9 cellular contexts compared by ENCODE assay signal in the genomic region with DNA sequence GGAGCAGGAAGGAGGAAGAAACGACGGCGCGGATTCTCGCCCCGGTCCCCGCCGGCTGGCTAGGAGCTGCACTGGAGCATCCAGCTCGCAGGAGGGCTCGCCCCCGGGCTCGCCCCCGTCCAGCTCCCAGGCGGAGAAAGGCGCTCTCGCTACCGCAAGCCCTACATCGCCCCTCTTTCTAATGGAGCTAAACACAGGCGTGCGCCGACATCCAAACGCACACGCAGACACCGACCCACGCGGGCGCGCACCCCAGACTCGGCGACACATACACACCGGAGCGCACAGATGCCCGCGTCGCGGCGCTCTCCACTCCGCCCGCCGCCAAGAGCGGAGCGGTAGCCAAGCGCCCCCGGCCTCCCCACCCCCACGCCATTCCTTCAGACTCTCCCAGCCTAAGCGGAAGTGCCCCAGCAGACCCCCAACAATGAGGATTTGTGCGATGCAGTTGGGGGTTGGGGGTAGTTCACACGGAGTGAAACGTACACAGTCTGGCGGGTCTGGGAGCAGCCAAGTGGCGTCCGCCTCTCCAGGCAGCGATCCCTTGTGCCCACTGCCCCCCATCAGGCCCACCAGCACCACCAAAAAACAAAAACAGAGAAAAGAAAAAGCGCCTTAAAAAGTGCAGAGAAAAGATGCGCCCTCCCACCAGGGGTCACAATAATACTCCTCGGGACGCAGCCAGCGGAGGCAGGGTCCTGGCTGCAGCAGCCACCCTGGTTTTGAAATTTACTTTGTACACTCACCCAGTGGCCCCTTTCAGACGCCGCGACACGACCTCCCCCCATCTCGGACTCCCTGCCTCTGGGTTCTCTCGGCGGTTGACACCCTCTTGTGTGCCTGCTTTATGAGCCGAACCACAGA. TPM values are rescaled to one million over a fixed set of nuclear protein-coding genes. Genes with fewer than 3 reads are reported as not detected.
DNase-seq lines count a peak whose midpoint lies in the region; ATAC-seq, FAIRE-seq and TF ChIP-seq lines count a peak whose summit lies in the region.
"Had no signal": no experiment of that assay in that cellular context is flagged by ENCODE, and none has a peak within 500 bp of the region (broad histone marks: within the 10 kb centered on the region; RNA-seq: fewer than 3 reads in every experiment).

No MANE protein-coding gene starts in this region.

- in situ Hi-C loops in HepG2 (cut with HindIII; ENCODE audit: extremely low pct_ligation_motif_present, low pct_unique_long_range_greater_than_20kb): loop anchor here (10.0 kb wide), 1 partner anchor 622 kb away; no protein-coding TSS in a partner anchor

- TF ChIP-seq CTCF in 22Rv1 (IDR thresholded peaks at IDR 0.05) (peak; percentile 50), cardiac fibroblast (IDR thresholded peaks at IDR 0.05; ENCODE audit: low read depth, low read length) (no peak), HepG2 (CRISPR knock-in tag; IDR thresholded peaks at IDR 0.05) (peak; percentile 23)

- TF ChIP-seq POLR2A in HepG2 (IDR thresholded peaks at IDR 0.05; ENCODE audit: insufficient read depth in 1 of 2, low read depth in 2 of 2, low read length in 2 of 2): no peak

- H3K4me3 ChIP-seq in HUES48 (ENCODE audit: low read depth, low read length) (peak overlapping the region; percentile 79), cardiac fibroblast (replicated peaks in 1 of 2; ENCODE audit: low read depth in 2 of 2, low read length in 2 of 2) (peak overlapping the region in 1 of 2 donors; percentile 21), HepG2 (replicated peaks in 1 of 3; ENCODE audit: insufficient read depth in 1 of 3, low read depth in 2 of 3, low read length in 3 of 3) (peak overlapping the region in 1 of 3 experiments; percentile 33; a peak in 1 of 6 replicates)

- H3K27me3 ChIP-seq in HUES48 (ENCODE audit: control insufficient read depth, insufficient read depth, low read length) (peaks cover 51% of the 10 kb centered on the region), HepG2 (ENCODE audit: control insufficient read depth in 1 of 2, insufficient read depth in 2 of 2, low read length in 2 of 2) (peaks cover 9 to 51% of the 10 kb centered on the region in 2 experiments)

- DNase-seq in cardiac fibroblast (ENCODE audit: low read depth in 2 of 2) (peak; percentile 9 to 12), HepG2 (ENCODE audit: low spot score) (no peak), DMS114 treated with DMSO at 0.1 percent for 48 hours (lab: John Stamatoyannopoulos, UW; ENCODE audit: unreplicated experiment) (no peak), NCI-H187 (lab: John Stamatoyannopoulos, UW) (no peak)
- DNase-seq in activated effector memory CD4-positive, alpha-beta T cell treated with Interleukin-2 at 50 U/mL for 16 hours: no peak

- no peaks in the 10 kb centered on the region for H3K36me3 ChIP-seq in HUES48 (ENCODE audit: control insufficient read depth, insufficient read depth, low read length)
- H3K36me3 ChIP-seq in HepG2 (replicated peaks in 1 of 2; ENCODE audit: control insufficient read depth in 1 of 2, insufficient read depth in 2 of 2, low read length in 2 of 2): no peaks in the 10 kb centered on the region

- H3K79me2 ChIP-seq in HepG2 (ENCODE audit: insufficient read depth, low read length): no peaks in the 10 kb centered on the region

- ATAC-seq in HepG2 (peak; percentile 66), HG03095 (IDR thresholded peaks at IDR 0.05; ENCODE audit: unreplicated experiment) (no peak)

- TF ChIP-seq RAD21 in HepG2 (CRISPR knock-in tag; IDR thresholded peaks at IDR 0.05): no peak

- BruUV-seq in HepG2 (replicated peaks; lab: Mats Ljungman, UMichigan): no TSS peak

- 5% methylated on average over 39 of the region's 66 CpGs for WGBS in HepG2 (ENCODE audit: low lambda C conversion rate)

- intact Hi-C loops in HepG2 (cut with micrococcal nuclease; ENCODE audit: unreplicated experiment): loop anchor here (2.0 to 10.0 kb wide), 3 partner anchors 42 to 350 kb away; no protein-coding TSS in a partner anchor

- POLR2A ChIA-PET in HepG2 (lab: Yijun Ruan, JAX): no interaction called here

- H3K4me1 ChIP-seq in HUES48 (ENCODE audit: control insufficient read depth, insufficient read depth, low read length): peaks cover 15% of the 10 kb centered on the region
- H3K4me1 ChIP-seq in HepG2 (ENCODE audit: insufficient read depth, low read length): peaks cover 18% of the 10 kb centered on the region

- H3K27ac ChIP-seq in 22Rv1: no peak overlapping the region
- H3K27ac ChIP-seq in HUES48 (ENCODE audit: low read depth, low read length): peak overlapping the region; percentile 77
- no peak overlapping the region for H3K27ac ChIP-seq in HepG2 (ENCODE audit: extremely low read length, insufficient read depth, low read length)

- CTCF ChIA-PET in HepG2 (lab: Yijun Ruan, JAX; ENCODE audit: low intra/inter-chr PET ratio, low total read pairs): no interaction called here

- TF ChIP-seq EP300 in HepG2 (IDR thresholded peaks at IDR 0.05; ENCODE audit: low read depth in 2 of 2, low read length in 2 of 2) (no peak), HepG2 (CRISPR knock-in tag; IDR thresholded peaks at IDR 0.05; ENCODE audit: borderline replicate concordance) (no peak)

- H4K20me1 ChIP-seq in HepG2 (ENCODE audit: insufficient read depth, low read length): no peaks in the 10 kb centered on the region

- H3K9me3 ChIP-seq in HUES48 (ENCODE audit: control insufficient read depth, insufficient read depth, low read length) (no peaks in the 10 kb centered on the region), HepG2 (ENCODE audit: low read length) (no peaks in the 10 kb centered on the region)

- H3K4me2 ChIP-seq in HepG2 (ENCODE audit: low read depth, low read length): peak overlapping the region; percentile 27; the same call in 1 of the 2 replicates

- H3K9ac ChIP-seq in HUES48 (ENCODE audit: low read depth, low read length) (peak overlapping the region; percentile 27; the same call in 1 of the 2 replicates), HepG2 (ENCODE audit: insufficient read depth, low read depth, low read length) (no peak overlapping the region)

- no peak for FAIRE-seq in HepG2 (lab: Jason Lieb, UNC)

- H2AFZ ChIP-seq in HepG2 (ENCODE audit: low read length): no peak overlapping the region

TF ChIP-seq in HepG2, 621 proteins besides CTCF, POLR2A, EP300 and RAD21:
- TF ChIP-seq STAG1 (CRISPR knock-in tag; IDR thresholded peaks at IDR 0.05) (peak; percentile 33), BCL6 (CRISPR knock-in tag; IDR thresholded peaks at IDR 0.05) (0 out of 2 replicates have a peak, but pooled peaks have one; percentile 25), HNRNPLL (IDR thresholded peaks at IDR 0.05; ENCODE audit: low read depth, low read length, poor library complexity, severe bottlenecking) (peak; percentile 51), ZNF800 (CRISPR knock-in tag; IDR thresholded peaks at IDR 0.05) (peak; percentile 70; the same call in 1 of the 2 replicates), MYNN (CRISPR knock-in tag; IDR thresholded peaks at IDR 0.05; ENCODE audit: low read depth) (no peak), ZNF639 (CRISPR knock-in tag; conservative IDR thresholded peaks at IDR 0.05) (no peak), EZH2 (conservative IDR thresholded peaks at IDR 0.05; ENCODE audit: low read depth, low read length) (peak; percentile 88; the same call in 1 of the 2 replicates)

RNA-seq across cellular contexts. Expression of gene DAB1, which starts 1.4 kb away (rescaled TPM):
- total RNA-seq in HepG2 (2016; rRNA removed; fragmentation: Illumina TruSeq; extraction: Trizol): 0.08 and 0.13 TPM in 2 replicates
- total RNA-seq in HepG2 (2016; cell fraction: cytosol; rRNA removed; fragmentation: Illumina TruSeq; extraction: Trizol; ENCODE audit: low read depth): 0.53 TPM in 1 of 2 replicates, not detected in the other
- total RNA-seq in HepG2 (2016; cell fraction: insoluble cytoplasmic fraction; rRNA removed; fragmentation: Illumina TruSeq; extraction: Trizol): 0.19 TPM in 1 of 2 replicates, not detected in the other
- total RNA-seq in HepG2 (2016; cell fraction: membrane; rRNA removed; fragmentation: Illumina TruSeq; extraction: Trizol): 0.10 and 0.37 TPM in 2 replicates
- total RNA-seq in HepG2 (2016; cell fraction: nucleus; rRNA removed; fragmentation: Illumina TruSeq; extraction: Trizol): not detected in 2 replicates
- polyA plus RNA-seq in HepG2 (2011; rRNA removed): 0.03 and 0.04 TPM in 2 replicates
- polyA plus RNA-seq in HepG2 (2011; cell fraction: cytosol; rRNA removed): 0.01 TPM in 2 replicates
- 0.03 and 0.06 TPM in 2 replicates for polyA plus RNA-seq in HepG2 (2011; cell fraction: nucleus; rRNA removed)
- 0.09 and 0.16 TPM in 2 replicates for polyA plus RNA-seq in HepG2 (2012)
- 0.37 and 0.38 TPM in 2 replicates for polyA plus RNA-seq in HepG2 (2016; cell fraction: cytosol; fragmentation: Illumina TruSeq; extraction: Trizol; ENCODE audit: low read depth)
- polyA plus RNA-seq in HepG2 (2016; cell fraction: insoluble cytoplasmic fraction; fragmentation: Illumina TruSeq; extraction: Trizol; ENCODE audit: low read depth): 0.43 TPM in 1 of 2 replicates, not detected in the other
- polyA plus RNA-seq in HepG2 (2016; cell fraction: membrane; fragmentation: Illumina TruSeq; extraction: Trizol; ENCODE audit: low read depth): 0.12 and 0.39 TPM in 2 replicates
- polyA plus RNA-seq in HepG2 (2016; cell fraction: nucleus; fragmentation: Illumina TruSeq; extraction: Trizol; ENCODE audit: insufficient read depth, low read depth): 0.08 TPM in 1 of 2 replicates, not detected in the other
- polyA minus RNA-seq in HepG2 (2011; rRNA and poly(A)+ RNA removed; ENCODE audit: low replicate concordance): not detected in 2 replicates
- not detected in 2 replicates for polyA minus RNA-seq in HepG2 (2011; cell fraction: cytosol; rRNA and poly(A)+ RNA removed)
- polyA minus RNA-seq in HepG2 (2011; cell fraction: nucleus; rRNA and poly(A)+ RNA removed): 0.26 and 0.75 TPM in 2 replicates
- total RNA-seq: lung microvascular endothelial cell had no signal

Comparison
In these comparisons a context has a peak if more than half of its experiments do, and no peak if none do; other contexts are left out.
1. DNase-seq: peak in cardiac fibroblast (2 of 2); none in HepG2 (single experiment), DMS114 treated with DMSO at 0.1 percent for 48 hours (single experiment), NCI-H187 (0 of 2) and activated effector memory CD4-positive, alpha-beta T cell treated with Interleukin-2 at 50 U/mL for 16 hours (single experiment).